ENCODE assay signal across 1 cellular context in genomic region chr11:68314886-68315580, GRCh38.
TF ChIP-seq lines count a peak whose summit lies in the region.

No MANE protein-coding gene starts in this region.

TF ChIP-seq in GM23338, 12 proteins besides CTCF, POLR2A, EP300 and RAD21 (continued from another document):
- no peak for TF ChIP-seq ZNF462 (CRISPR knock-in tag; IDR thresholded peaks at IDR 0.05)
TF ChIP-seq in GM23338: peak in this region for 1.
